In the genomic region with DNA sequence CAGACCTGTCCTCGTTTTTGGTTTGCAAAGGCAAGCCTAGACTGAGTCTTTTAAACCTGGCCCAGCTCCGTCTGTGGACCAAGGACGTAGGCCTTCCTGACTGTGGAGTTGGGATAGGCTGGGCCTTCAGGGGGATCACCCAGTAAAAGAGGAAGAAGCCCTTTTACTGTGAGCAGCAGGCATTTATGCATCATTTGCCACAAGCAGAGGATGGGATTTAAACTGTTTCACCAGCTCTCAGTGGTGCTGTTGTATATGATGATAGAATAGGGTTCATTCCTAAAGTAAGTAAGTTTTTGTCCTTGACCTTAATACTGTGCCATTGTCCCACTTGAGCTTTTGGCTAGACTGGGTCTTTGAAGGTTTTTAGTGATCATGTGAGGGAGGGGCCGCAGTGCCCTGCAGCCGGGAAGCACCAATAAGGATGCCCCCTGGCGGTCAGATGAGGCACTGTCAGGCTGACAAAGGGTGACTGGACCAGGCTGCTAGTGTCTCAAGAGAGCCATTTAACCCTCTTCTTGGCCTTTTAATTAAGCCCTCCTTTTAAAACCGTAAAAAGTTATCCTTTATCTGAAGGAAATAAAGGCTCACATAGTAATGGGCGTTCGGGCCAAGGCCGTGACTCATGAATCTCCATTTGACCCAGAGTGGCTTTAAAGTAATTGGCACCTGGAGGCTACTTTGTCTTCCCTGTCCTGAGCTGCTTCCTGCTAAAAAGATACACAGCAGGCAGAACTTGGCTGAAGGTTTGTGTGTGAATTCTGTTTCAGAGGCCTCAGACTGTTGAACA, we compare ENCODE assay signal across 7 cellular contexts.
DNase-seq lines count a peak whose midpoint lies in the region; ATAC-seq, FAIRE-seq and TF ChIP-seq lines count a peak whose summit lies in the region.

No MANE protein-coding gene starts in this region.

- H3K27me3 ChIP-seq in astrocyte (ENCODE audit: insufficient read depth, low read length) (no peaks in the 10 kb centered on the region), skeletal muscle satellite cell (ENCODE audit: control insufficient read depth, insufficient read depth, low read length) (no peaks in the 10 kb centered on the region)

- H3K27ac ChIP-seq in astrocyte (ENCODE audit: low read depth, low read length) = peak overlapping the region; percentile 74

- ATAC-seq in GM19452 (IDR thresholded peaks at IDR 0.05; ENCODE audit: unreplicated experiment) = no peak

- no peaks in the 10 kb centered on the region for H3K9me3 Mint-ChIP-seq in T-helper 2 cell treated with Interferon-gamma antibody and Interleukin-4, amounts not matched to agents 5 μg/mL and 100 μg/mL, for 36 hours
- no peaks in the 10 kb centered on the region for H3K9me3 Mint-ChIP-seq in astrocyte (ENCODE audit: unreplicated experiment)

- H3K4me1 ChIP-seq in astrocyte (ENCODE audit: insufficient read depth, low read length) = peaks cover 33% of the 10 kb centered on the region
- peaks cover 43% of the 10 kb centered on the region for H3K4me1 ChIP-seq in skeletal muscle satellite cell (ENCODE audit: control insufficient read depth, insufficient read depth, low read length)

- H3K4me2 ChIP-seq in astrocyte (ENCODE audit: low read length) (peak overlapping the region; percentile 27), skeletal muscle satellite cell (ENCODE audit: low read length) (peak overlapping the region; percentile 67)

- H3K36me3 ChIP-seq in astrocyte (ENCODE audit: insufficient read depth, low read length) = peaks cover 14% of the 10 kb centered on the region
- H3K36me3 ChIP-seq in skeletal muscle satellite cell (ENCODE audit: insufficient read depth, low read length) = peaks cover 49% of the 10 kb centered on the region

- H2AFZ ChIP-seq in astrocyte (ENCODE audit: low read depth, low read length) = no peak overlapping the region

- H3K4me3 ChIP-seq in astrocyte (ENCODE audit: insufficient read depth, low read depth, low read length) = no peak overlapping the region
- peak overlapping the region; percentile 25 for H3K4me3 ChIP-seq in skeletal muscle satellite cell (ENCODE audit: low read length)

- no peak overlapping the region for H3K27ac Mint-ChIP-seq in T-helper 2 cell treated with Interferon-gamma antibody and Interleukin-4, amounts not matched to agents 5 μg/mL and 100 μg/mL, for 36 hours
- peak overlapping the region; percentile 93 for H3K27ac Mint-ChIP-seq in astrocyte (ENCODE audit: unreplicated experiment)

- peaks cover 18% of the 10 kb centered on the region for H3K79me2 ChIP-seq in astrocyte (ENCODE audit: insufficient read depth, low read length)

- no peak for DNase-seq in GM12891 (ENCODE audit: insufficient read length, low spot score)
- peak; percentile 81 for DNase-seq in KBM-7
- DNase-seq in T-helper 2 cell treated with Interferon-gamma antibody and Interleukin-4, amounts not matched to agents 5 μg/mL and 100 μg/mL, for 36 hours (ENCODE audit: low spot score) = peak; percentile 56
- DNase-seq in astrocyte (ENCODE audit: low read depth) = peak; percentile 61
- DNase-seq in hypothalamus (lab: John Stamatoyannopoulos, UW) = peak in 40 of 51 donors; percentile 5 to 79 (median 48)

- H3K9ac ChIP-seq in astrocyte (ENCODE audit: low read length) (peak overlapping the region; percentile 54), skeletal muscle satellite cell (ENCODE audit: low read depth, low read length) (peak overlapping the region; percentile 71)

- H3K27me3 Mint-ChIP-seq in T-helper 2 cell treated with Interferon-gamma antibody and Interleukin-4, amounts not matched to agents 5 μg/mL and 100 μg/mL, for 36 hours (ENCODE audit: low read depth) = no peaks in the 10 kb centered on the region
- H3K27me3 Mint-ChIP-seq in astrocyte (ENCODE audit: low read depth, unreplicated experiment) = no peaks in the 10 kb centered on the region

- peaks cover 1% of the 10 kb centered on the region for H3K4me1 Mint-ChIP-seq in T-helper 2 cell treated with Interferon-gamma antibody and Interleukin-4, amounts not matched to agents 5 μg/mL and 100 μg/mL, for 36 hours (ENCODE audit: low read depth)
- peaks cover 29% of the 10 kb centered on the region for H3K4me1 Mint-ChIP-seq in astrocyte (ENCODE audit: low read depth, unreplicated experiment)

- H3K9me3 ChIP-seq in astrocyte (ENCODE audit: insufficient read depth, low read depth, low read length) = no peaks in the 10 kb centered on the region
- H3K9me3 ChIP-seq in skeletal muscle satellite cell (replicated peaks; ENCODE audit: low read length) = no peaks in the 10 kb centered on the region

- TF ChIP-seq CTCF in astrocyte (IDR thresholded peaks at IDR 0.05; ENCODE audit: insufficient read depth, low read depth, low read length) = peak; percentile 98

- in situ Hi-C loops in KBM-7 (cut with MboI; ENCODE audit: low pct_unique_long_range_greater_than_20kb, low sequenced_read_pairs) = no loop called here

- peaks cover 20% of the 10 kb centered on the region for H3K36me3 Mint-ChIP-seq in T-helper 2 cell treated with Interferon-gamma antibody and Interleukin-4, amounts not matched to agents 5 μg/mL and 100 μg/mL, for 36 hours (ENCODE audit: low read depth)
- H3K36me3 Mint-ChIP-seq in astrocyte (ENCODE audit: low read depth, unreplicated experiment) = peaks cover 36% of the 10 kb centered on the region

- FAIRE-seq in GM12891 (lab: Jason Lieb, UNC) (peak; percentile 87), astrocyte (lab: Jason Lieb, UNC) (peak; percentile 5)

- TF ChIP-seq POLR2A in GM12891 (IDR thresholded peaks at IDR 0.05; ENCODE audit: low read depth, low read length) = no peak; the same call in 1 of the 2 replicates

- no peak overlapping the region for H3K4me3 Mint-ChIP-seq in T-helper 2 cell treated with Interferon-gamma antibody and Interleukin-4, amounts not matched to agents 5 μg/mL and 100 μg/mL, for 36 hours
- no peak overlapping the region for H3K4me3 Mint-ChIP-seq in astrocyte (ENCODE audit: unreplicated experiment)

- H4K20me1 ChIP-seq in astrocyte (ENCODE audit: insufficient read depth, low read length) = peaks cover 24% of the 10 kb centered on the region

TF ChIP-seq in GM12891, 5 proteins besides CTCF, POLR2A, EP300 and RAD21:
- TF ChIP-seq TAF1 (IDR thresholded peaks at IDR 0.05; ENCODE audit: low read depth, low read length) (no peak), POLR2AphosphoS5 (IDR thresholded peaks at IDR 0.05; ENCODE audit: low read depth, low read length) (peak; percentile 29; the same call in 1 of the 2 replicates), SPI1 (IDR thresholded peaks at IDR 0.05; ENCODE audit: low read depth, low read length) (no peak), PAX5 (IDR thresholded peaks at IDR 0.05; ENCODE audit: insufficient read depth, low read length, severe bottlenecking) (no peak), POU2F2 (IDR thresholded peaks at IDR 0.05; ENCODE audit: low read depth, low read length) (no peak)
